In genomic region chr3:141401584-141402475, GRCh38 we compare ENCODE assay signal across 8 cellular contexts. TPM values are rescaled to one million over a fixed set of nuclear protein-coding genes. Genes with fewer than 3 reads are reported as not detected.
DNase-seq lines count a peak whose midpoint lies in the region; ATAC-seq and TF ChIP-seq lines count a peak whose summit lies in the region.

No MANE protein-coding gene starts in this region.

- H3K27ac Mint-ChIP-seq in immature natural killer cell, result peak overlapping the region; percentile 83 to 95 (median 92)

- H3K27me3 Mint-ChIP-seq in immature natural killer cell (ENCODE audit: low read depth in 3 of 3), result peaks cover 0 to 8% (median 6%) of the 10 kb centered on the region in 3 donors

- H3K36me3 ChIP-seq in body of pancreas (replicated peaks in 1 of 2; ENCODE audit: insufficient read depth in 1 of 2, low read depth in 2 of 2), result peaks cover 1 to 4% of the 10 kb centered on the region in 2 donors

- H3K4me3 ChIP-seq in AG09309 (ENCODE audit: control insufficient read depth, low read depth, low read length) (peak overlapping the region; percentile 49), body of pancreas (peak overlapping the region; percentile 57)

- H3K9me3 Mint-ChIP-seq in immature natural killer cell, result peaks cover 0 to 4% (median 0%) of the 10 kb centered on the region in 6 donors

- no peaks in the 10 kb centered on the region for H3K27me3 ChIP-seq in body of pancreas

- intact Hi-C loops in body of pancreas (cut with DNase I), result no loop called here

- peaks cover 21 to 60% of the 10 kb centered on the region in 2 donors for H3K4me1 Mint-ChIP-seq in immature natural killer cell

- H3K4me3 Mint-ChIP-seq in immature natural killer cell, result peak overlapping the region; percentile 80 to 88 (median 83)

- peak; percentile 40 to 59 (median 53) for TF ChIP-seq POLR2A in body of pancreas (IDR thresholded peaks at IDR 0.05)

- DNase-seq in AG09309 (ENCODE audit: low read depth), result no peak
- DNase-seq in SK-N-DZ (ENCODE audit: low spot score), result peak; percentile 28
- peak; percentile 49 to 58 (median 49) for DNase-seq in body of pancreas
- DNase-seq in immature natural killer cell, result peak; percentile 70 to 73 (median 73)
- DNase-seq in stimulated activated CD4-positive, alpha-beta T cell treated with anti-CD3 and anti-CD28 coated beads, Interleukin-1b, Interleukin-23, amount 100 ng/mL, for 4 hours (ENCODE audit: low read depth in 2 of 2), result peak; percentile 18 to 36
- DNase-seq in GM19240 (ENCODE audit: insufficient read length, low spot score), result no peak

- H3K4me1 ChIP-seq in body of pancreas, result peaks cover 56% of the 10 kb centered on the region

- peak overlapping the region; percentile 76 to 98 (median 98) for H3K27ac ChIP-seq in body of pancreas

- WGBS in body of pancreas, 2 donors, result 3 to 12% methylated on average over 12 to 58 of the region's 59 CpGs

- peak; percentile 57 for ATAC-seq in GM18868 (IDR thresholded peaks at IDR 0.05; ENCODE audit: unreplicated experiment)
- ATAC-seq in HG03064 (IDR thresholded peaks at IDR 0.05; ENCODE audit: low read depth, unreplicated experiment), result peak; percentile 60
- peak; percentile 78 for ATAC-seq in body of pancreas

- TF ChIP-seq CTCF in AG09309 (IDR thresholded peaks at IDR 0.05; ENCODE audit: control insufficient read depth, insufficient read depth, low read depth, low read length, missing control alignments) (no peak), body of pancreas (IDR thresholded peaks at IDR 0.05) (no peak)

- H3K9me3 ChIP-seq in body of pancreas, result no peaks in the 10 kb centered on the region

- peaks cover 25 to 35% (median 29%) of the 10 kb centered on the region in 3 donors for H3K36me3 Mint-ChIP-seq in immature natural killer cell

RNA-seq across cellular contexts. Expression of gene ZBTB38, which starts 33.5 kb away (rescaled TPM):
- polyA plus RNA-seq in SK-N-DZ (2014; cell fraction: cytosol; rRNA removed), result 4.7 and 8.1 TPM in 2 replicates
- polyA plus RNA-seq in SK-N-DZ (2014; cell fraction: nucleus; rRNA removed), result 4.0 and 4.3 TPM in 2 replicates
- 10 to 100 TPM; 48.5 to 60.4 TPM for total RNA-seq in body of pancreas
- 10 to 100 TPM; 31.4 to 98.7 (median 68.1) TPM for polyA plus RNA-seq in immature natural killer cell

Comparison
In these comparisons a context has a peak if more than half of its experiments do, and no peak if none do; other contexts are left out.
1. DNase-seq: peak in SK-N-DZ (single experiment), body of pancreas (4 of 4), immature natural killer cell (3 of 3) and stimulated activated CD4-positive, alpha-beta T cell treated with anti-CD3 and anti-CD28 coated beads, Interleukin-1b, Interleukin-23, amount 100 ng/mL, for 4 hours (2 of 2); none in AG09309 (single experiment) and GM19240 (single experiment).
2. Peak in every context shown above with its lines, with median percentiles within 50 percentile points of each other: ATAC-seq.